9 cellular contexts compared by ENCODE assay signal in the genomic region with DNA sequence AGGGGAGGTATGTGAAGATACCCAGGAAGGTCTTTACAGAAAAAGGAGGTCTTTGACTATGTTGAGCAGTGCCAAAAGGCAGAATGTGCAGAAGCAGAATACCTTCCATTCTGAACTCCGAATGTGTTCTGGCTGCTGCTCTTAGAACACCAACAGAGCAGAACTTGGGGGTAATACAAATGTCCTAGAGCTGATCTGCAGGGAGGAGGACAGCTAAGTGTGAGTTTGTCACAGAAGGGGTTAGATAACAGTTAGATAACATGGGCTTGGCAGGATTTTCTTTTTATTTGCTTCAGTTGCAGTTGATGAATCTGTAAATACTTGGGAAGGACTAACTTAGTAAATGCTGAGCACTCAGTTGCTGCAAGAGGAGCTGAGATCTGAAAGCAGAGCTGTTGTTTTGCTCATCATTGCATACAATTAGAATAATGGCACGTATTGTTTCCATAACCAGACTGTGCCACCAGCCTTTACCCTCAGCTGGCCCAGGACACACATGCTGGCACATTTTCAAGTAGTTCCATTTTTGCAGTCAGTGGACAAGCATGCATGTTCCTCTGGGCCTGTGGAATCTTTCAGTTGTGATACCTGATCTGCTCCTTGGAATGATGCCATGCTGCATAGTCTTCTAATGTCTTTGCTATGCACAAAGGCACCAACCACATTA. TPM values are rescaled to one million over a fixed set of nuclear protein-coding genes. Genes with fewer than 3 reads are reported as not detected.
A peak's percentile ranks its signal among the peaks of the same experiment; 100 is the strongest.
DNase-seq lines count a peak whose midpoint lies in the region; ATAC-seq and TF ChIP-seq lines count a peak whose summit lies in the region.
"Had no signal": no experiment of that assay in that cellular context is flagged by ENCODE, and none has a peak within 500 bp of the region (broad histone marks: within the 10 kb centered on the region; RNA-seq: fewer than 3 reads in every experiment).

No MANE protein-coding gene starts in this region.

- WGBS in esophagus squamous epithelium, 2 donors = 68 to 79% methylated on average over 2 of the region's 2 CpGs

- no peak for TF ChIP-seq POLR2A in esophagus squamous epithelium (IDR thresholded peaks at IDR 0.05)

- H3K36me3 ChIP-seq in left ventricle myocardium inferior (no peaks in the 10 kb centered on the region), esophagus squamous epithelium (no peaks in the 10 kb centered on the region)

- TF ChIP-seq CTCF in left ventricle myocardium inferior (IDR thresholded peaks at IDR 0.05; ENCODE audit: borderline replicate concordance) (no peak), esophagus squamous epithelium (IDR thresholded peaks at IDR 0.05) (no peak)

- H3K4me1 ChIP-seq in left ventricle myocardium inferior = peaks cover 61% of the 10 kb centered on the region
- no peaks in the 10 kb centered on the region for H3K4me1 ChIP-seq in esophagus squamous epithelium

- intact Hi-C loops in left ventricle myocardium inferior (cut with micrococcal nuclease) (no loop called here), esophagus squamous epithelium (cut with DNase I) (no loop called here)

- H3K9me3 ChIP-seq in left ventricle myocardium inferior (replicated peaks) (no peaks in the 10 kb centered on the region), esophagus squamous epithelium (no peaks in the 10 kb centered on the region)

- H3K27me3 ChIP-seq in left ventricle myocardium inferior (ENCODE audit: low read depth) = no peaks in the 10 kb centered on the region
- no peaks in the 10 kb centered on the region for H3K27me3 ChIP-seq in esophagus squamous epithelium

- peak; percentile 12 for DNase-seq in NCI-H2029 (lab: John Stamatoyannopoulos, UW)
- no peak for DNase-seq in NCI-H2029 treated with DMSO at 0.1 percent for 48 hours (lab: John Stamatoyannopoulos, UW)
- peak; percentile 20 for DNase-seq in SW480 (ENCODE audit: low spot score)
- no peak for DNase-seq in left ventricle myocardium inferior
- peak; percentile 85 for DNase-seq in superior temporal gyrus (ENCODE audit: extremely low spot score)
- DNase-seq in NCI-H1417 treated with DMSO at 0.1 percent for 48 hours (lab: John Stamatoyannopoulos, UW) = no peak
- DNase-seq in esophagus squamous epithelium (lab: John Stamatoyannopoulos, UW) = no peak
- DNase-seq: naive B cell had no signal

- H3K4me3 ChIP-seq in left ventricle myocardium inferior (no peak overlapping the region), esophagus squamous epithelium (no peak overlapping the region)

- ATAC-seq in GM19463 (IDR thresholded peaks at IDR 0.05; ENCODE audit: unreplicated experiment) = no peak

- H3K27ac ChIP-seq in left ventricle myocardium inferior (replicated peaks) (peak overlapping the region; percentile 2), esophagus squamous epithelium (no peak overlapping the region)

RNA-seq across cellular contexts. Expression of a gene that starts 55.9 kb away (rescaled TPM):
- 5.6 TPM for total RNA-seq in left ventricle myocardium inferior
- total RNA-seq in esophagus squamous epithelium = 10 to 100 TPM in 2 of 4 donors, 1 to 10 TPM in 1, under 1 TPM in 1; 0.87 to 16.3 (median 10.4) TPM

Comparison
In these comparisons a context has a peak if more than half of its experiments do, and no peak if none do; other contexts are left out.
1. DNase-seq: peak in NCI-H2029 (single experiment), SW480 (single experiment) and superior temporal gyrus (single experiment); none in NCI-H2029 treated with DMSO at 0.1 percent for 48 hours (single experiment), left ventricle myocardium inferior (single experiment), NCI-H1417 treated with DMSO at 0.1 percent for 48 hours (single experiment) and esophagus squamous epithelium (single experiment).